Comparison of ENCODE assay signal across 13 cellular contexts in genomic region chr18:49645836-49646235, GRCh38.
DNase-seq lines count a peak whose midpoint lies in the region; ATAC-seq and TF ChIP-seq lines count a peak whose summit lies in the region.
"Had no signal": no experiment of that assay in that cellular context is flagged by ENCODE, and none has a peak within 500 bp of the region (broad histone marks: within the 10 kb centered on the region; RNA-seq: fewer than 3 reads in every experiment).

No MANE protein-coding gene starts in this region.

- CTCF ChIA-PET in MCF 10A (lab: Yijun Ruan, JAX) = interaction anchor here (0.6 kb wide), 1 partner anchor 18 kb away, joined by 3 read pairs; no protein-coding TSS in a partner anchor

- no peaks in the 10 kb centered on the region for H3K27me3 Mint-ChIP-seq in MCF 10A (ENCODE audit: insufficient read depth, unreplicated experiment)
- peaks cover 15% of the 10 kb centered on the region for H3K27me3 Mint-ChIP-seq in neural progenitor cell (ENCODE audit: insufficient read depth, low read depth)
- no peaks in the 10 kb centered on the region for H3K27me3 Mint-ChIP-seq in activated T-helper 1 cell treated with anti-CD3 and anti-CD28 coated beads, Interleukin-12 subunit alpha, Interleukin-12 subunit beta, Interleukin-2, Interleukin-4 antibody, amounts not matched to agents 30 ng/mL and 10 ng/mL and 1 ng/mL, durations not matched to agents 14 hours and 24 hours and 36 hours (ENCODE audit: insufficient read depth)

- TF ChIP-seq POLR2A in breast epithelium (IDR thresholded peaks at IDR 0.05) (no peak), heart left ventricle (IDR thresholded peaks at IDR 0.05) (no peak)

- no peaks in the 10 kb centered on the region for H3K79me2 ChIP-seq in neural progenitor cell (ENCODE audit: low read depth)

- H3K27me3 ChIP-seq in breast epithelium (no peaks in the 10 kb centered on the region), heart left ventricle (no peaks in the 10 kb centered on the region), neural progenitor cell (no peaks in the 10 kb centered on the region), aorta (ENCODE audit: control insufficient read depth in 1 of 2, insufficient read depth in 2 of 2, low read length in 1 of 2) (no peaks in the 10 kb centered on the region)

- H3K4me1 Mint-ChIP-seq in MCF 10A (ENCODE audit: insufficient read depth, unreplicated experiment) (no peaks in the 10 kb centered on the region), neural progenitor cell (peaks cover 33% of the 10 kb centered on the region)
- H3K4me1 Mint-ChIP-seq in activated T-helper 1 cell treated with anti-CD3 and anti-CD28 coated beads, Interleukin-12 subunit alpha, Interleukin-12 subunit beta, Interleukin-2, Interleukin-4 antibody, amounts not matched to agents 30 ng/mL and 10 ng/mL and 1 ng/mL, durations not matched to agents 14 hours and 24 hours and 36 hours (ENCODE audit: low read depth) = no peaks in the 10 kb centered on the region
- H3K4me1 Mint-ChIP-seq: T-helper 17 cell had no signal

- H3K36me3 Mint-ChIP-seq in MCF 10A (ENCODE audit: insufficient read depth, unreplicated experiment) = no peaks in the 10 kb centered on the region
- no peaks in the 10 kb centered on the region for H3K36me3 Mint-ChIP-seq in neural progenitor cell
- H3K36me3 Mint-ChIP-seq in activated T-helper 1 cell treated with anti-CD3 and anti-CD28 coated beads, Interleukin-12 subunit alpha, Interleukin-12 subunit beta, Interleukin-2, Interleukin-4 antibody, amounts not matched to agents 30 ng/mL and 10 ng/mL and 1 ng/mL, durations not matched to agents 14 hours and 24 hours and 36 hours (ENCODE audit: low read depth) = no peaks in the 10 kb centered on the region

- H3K9me3 Mint-ChIP-seq in MCF 10A (ENCODE audit: unreplicated experiment) (no peaks in the 10 kb centered on the region), neural progenitor cell (no peaks in the 10 kb centered on the region)
- no peaks in the 10 kb centered on the region for H3K9me3 Mint-ChIP-seq in activated T-helper 1 cell treated with anti-CD3 and anti-CD28 coated beads, Interleukin-12 subunit alpha, Interleukin-12 subunit beta, Interleukin-2, Interleukin-4 antibody, amounts not matched to agents 30 ng/mL and 10 ng/mL and 1 ng/mL, durations not matched to agents 14 hours and 24 hours and 36 hours

- no peaks in the 10 kb centered on the region for H3K9me3 ChIP-seq in breast epithelium
- no peaks in the 10 kb centered on the region for H3K9me3 ChIP-seq in heart left ventricle
- no peaks in the 10 kb centered on the region for H3K9me3 ChIP-seq in neural progenitor cell (ENCODE audit: low read depth)
- no peaks in the 10 kb centered on the region for H3K9me3 ChIP-seq in aorta (ENCODE audit: control insufficient read depth, low read length)

- intact Hi-C loops in breast epithelium (cut with DNase I; ENCODE audit: low total_unique reads) = no loop called here
- intact Hi-C loops in MCF 10A (cut with micrococcal nuclease) = no loop called here
- intact Hi-C loops in heart left ventricle (cut with DNase I) = loop anchor here in 1 of 10 donors (10.0 kb wide), 1 partner anchor 89 kb away; no protein-coding TSS in a partner anchor
- intact Hi-C loops in aorta (cut with DNase I) = no loop called here
- intact Hi-C loops in activated T-helper 1 cell treated with anti-CD3 and anti-CD28 coated beads, Interleukin-12 subunit alpha, Interleukin-12 subunit beta, Interleukin-2, Interleukin-4 antibody, amounts not matched to agents 30 ng/mL and 10 ng/mL and 1 ng/mL, durations not matched to agents 14 hours and 24 hours and 36 hours (cut with micrococcal nuclease) = no loop called here

- H3K27ac Mint-ChIP-seq in MCF 10A (ENCODE audit: low read depth, unreplicated experiment) (no peak overlapping the region), neural progenitor cell (no peak overlapping the region)
- no peak overlapping the region for H3K27ac Mint-ChIP-seq in activated T-helper 1 cell treated with anti-CD3 and anti-CD28 coated beads, Interleukin-12 subunit alpha, Interleukin-12 subunit beta, Interleukin-2, Interleukin-4 antibody, amounts not matched to agents 30 ng/mL and 10 ng/mL and 1 ng/mL, durations not matched to agents 14 hours and 24 hours and 36 hours
- H3K27ac Mint-ChIP-seq: T-helper 17 cell had no signal

- peak overlapping the region; percentile 3 to 59 (median 29) for H3K4me3 ChIP-seq in breast epithelium
- no peak overlapping the region for H3K4me3 ChIP-seq in heart left ventricle
- H3K4me3 ChIP-seq in neural progenitor cell = no peak overlapping the region
- no peak overlapping the region for H3K4me3 ChIP-seq in aorta (ENCODE audit: low read length in 2 of 2)

- H3F3A ChIP-seq in neural progenitor cell (ENCODE audit: low read depth) = no peaks in the 10 kb centered on the region

- WGBS in heart left ventricle, 4 donors = 50 to 62% (median 58%) methylated on average over 11 of the region's 11 CpGs
- WGBS in aorta, 2 donors = 24 to 50% methylated on average over 11 of the region's 11 CpGs

- peak overlapping the region; percentile 55 for H2AFZ ChIP-seq in neural progenitor cell (replicated peaks)

- H3K4me3 Mint-ChIP-seq in MCF 10A (ENCODE audit: unreplicated experiment) (no peak overlapping the region), neural progenitor cell (no peak overlapping the region)
- H3K4me3 Mint-ChIP-seq in activated T-helper 1 cell treated with anti-CD3 and anti-CD28 coated beads, Interleukin-12 subunit alpha, Interleukin-12 subunit beta, Interleukin-2, Interleukin-4 antibody, amounts not matched to agents 30 ng/mL and 10 ng/mL and 1 ng/mL, durations not matched to agents 14 hours and 24 hours and 36 hours = no peak overlapping the region
- H3K4me3 Mint-ChIP-seq: T-helper 17 cell had no signal

- H3K9ac ChIP-seq in neural progenitor cell = no peak overlapping the region

- H3K4me2 ChIP-seq in neural progenitor cell = no peak overlapping the region

- H3K36me3 ChIP-seq in breast epithelium (no peaks in the 10 kb centered on the region), heart left ventricle (no peaks in the 10 kb centered on the region), neural progenitor cell (no peaks in the 10 kb centered on the region), aorta (ENCODE audit: control insufficient read depth in 1 of 2, insufficient read depth in 2 of 2, low read length in 1 of 2) (no peaks in the 10 kb centered on the region)

- H3K4me1 ChIP-seq in breast epithelium (no peaks in the 10 kb centered on the region), heart left ventricle (peaks cover 0 to 21% (median 2%) of the 10 kb centered on the region in 12 donors), neural progenitor cell (peaks cover 3% of the 10 kb centered on the region), aorta (ENCODE audit: control insufficient read depth in 1 of 2, insufficient read depth in 2 of 2, low read length in 2 of 2) (no peaks in the 10 kb centered on the region)

- POLR2A ChIA-PET in MCF 10A (lab: Yijun Ruan, JAX) = interaction anchor here (0.5 kb wide), 1 partner anchor 14 kb away, joined by 3 read pairs; no protein-coding TSS in a partner anchor

- H3K27ac ChIP-seq in breast epithelium (peak overlapping the region; percentile 45 to 64), heart left ventricle (peak overlapping the region in 6 of 12 donors; percentile 7 to 51 (median 18)), neural progenitor cell (no peak overlapping the region), aorta (ENCODE audit: low read depth in 1 of 2, low read length in 2 of 2) (no peak overlapping the region)

- TF ChIP-seq CTCF in breast epithelium (IDR thresholded peaks at IDR 0.05) (no peak), MCF 10A (IDR thresholded peaks at IDR 0.05; ENCODE audit: unreplicated experiment) (no peak), heart left ventricle (IDR thresholded peaks at IDR 0.05) (no peak), neural progenitor cell (IDR thresholded peaks at IDR 0.05) (no peak)

- DNase-seq in breast epithelium (ENCODE audit: low spot score in 2 of 2) = peak in 1 of 2 donors; percentile 78
- DNase-seq in MCF 10A (ENCODE audit: unreplicated experiment) = no peak
- peak in 4 of 5 donors; percentile 68 to 81 (median 76) for DNase-seq in heart left ventricle
- no peak for DNase-seq in neural progenitor cell (ENCODE audit: low spot score)
- DNase-seq in aorta = peak in 1 of 2 donors; percentile 58
- DNase-seq in NCI-H748 (lab: John Stamatoyannopoulos, UW; ENCODE audit: unreplicated experiment) = no peak
- no peak for DNase-seq in superior temporal gyrus (ENCODE audit: extremely low spot score)
- DNase-seq in activated T-helper 1 cell treated with anti-CD3 and anti-CD28 coated beads, Interleukin-12 subunit alpha, Interleukin-12 subunit beta, Interleukin-2, Interleukin-4 antibody, amounts not matched to agents 30 ng/mL and 10 ng/mL and 1 ng/mL, durations not matched to agents 14 hours and 24 hours and 36 hours (ENCODE audit: low spot score) = no peak
- DNase-seq: 8988T; activated CD8-positive, alpha-beta memory T cell treated with anti-CD3 and anti-CD28 coated beads, Interleukin-2, amount 50 U/mL, for 48 hours; central memory CD4-positive, alpha-beta T cell; T-helper 17 cell had no signal

- BruUV-seq in MCF 10A (replicated peaks; lab: Mats Ljungman, UMichigan) = no TSS peak

- peak; percentile 74 to 85 (median 83) for ATAC-seq in heart left ventricle
- ATAC-seq in aorta (ENCODE audit: low FRiP score) = peak; percentile 85
- ATAC-seq: HCT116, T-helper 17 cell had no signal

- no peaks in the 10 kb centered on the region for H4K20me1 ChIP-seq in neural progenitor cell (ENCODE audit: low read depth)

Comparison
In these comparisons a context has a peak if more than half of its experiments do, and no peak if none do; other contexts are left out.
1. DNase-seq: peak in heart left ventricle (4 of 5); none in MCF 10A (single experiment), neural progenitor cell (single experiment), NCI-H748 (single experiment), superior temporal gyrus (single experiment) and activated T-helper 1 cell treated with anti-CD3 and anti-CD28 coated beads, Interleukin-12 subunit alpha, Interleukin-12 subunit beta, Interleukin-2, Interleukin-4 antibody, amounts not matched to agents 30 ng/mL and 10 ng/mL and 1 ng/mL, durations not matched to agents 14 hours and 24 hours and 36 hours (single experiment).
2. H3K27ac ChIP-seq: peak in breast epithelium (2 of 2); none in neural progenitor cell (single experiment) and aorta (0 of 2).
3. H3K4me3 ChIP-seq: peak in breast epithelium (3 of 3); none in heart left ventricle (0 of 12), neural progenitor cell (single experiment) and aorta (0 of 2).